In the genomic region with DNA sequence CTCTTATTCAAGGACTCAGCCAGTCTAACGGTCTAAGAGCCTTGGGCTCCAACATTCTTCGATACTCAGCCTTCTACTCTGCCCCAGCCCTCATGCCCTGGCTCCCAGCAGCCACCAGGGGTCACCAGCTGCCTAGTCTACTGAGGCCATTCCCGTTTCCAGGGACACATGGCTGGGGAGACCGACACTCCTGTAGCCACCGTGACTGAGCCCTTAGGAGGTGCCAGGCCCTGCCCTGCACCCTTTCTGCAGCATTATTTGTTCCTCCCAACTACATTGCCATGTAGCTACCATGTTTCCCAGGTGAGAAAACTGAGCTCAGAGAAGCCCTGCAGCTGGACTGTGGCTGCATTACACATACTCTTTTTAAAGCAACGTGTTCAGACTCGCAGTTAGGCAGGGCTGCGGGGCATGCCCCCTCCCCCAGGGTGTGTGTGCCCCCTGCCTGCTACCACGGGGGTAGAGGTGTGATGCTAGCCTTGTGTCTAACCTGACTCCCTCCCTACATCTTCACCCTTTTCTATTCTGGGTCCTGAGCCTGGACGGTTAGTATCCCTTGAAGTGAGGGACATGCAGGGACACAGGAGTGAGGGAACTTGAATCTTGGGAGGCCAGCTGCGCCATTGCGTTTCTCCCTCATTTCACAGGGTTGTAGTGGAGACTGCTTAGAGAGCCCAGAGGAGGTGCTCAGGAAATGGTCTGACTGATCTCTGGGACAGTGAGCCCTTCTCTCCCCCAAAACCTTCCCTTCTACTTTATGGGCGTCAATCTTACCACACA, we compare ENCODE assay signal across 8 cellular contexts. TPM values are rescaled to one million over a fixed set of nuclear protein-coding genes. Genes with fewer than 3 reads are reported as not detected.
DNase-seq lines count a peak whose midpoint lies in the region; ATAC-seq and TF ChIP-seq lines count a peak whose summit lies in the region.

No MANE protein-coding gene starts in this region.

- DNase-seq in HEK293T (ENCODE audit: extremely low spot score) (peak; percentile 69), NCI-H345 treated with DMSO at 0.1 percent for 48 hours (lab: John Stamatoyannopoulos, UW; ENCODE audit: unreplicated experiment) (peak; percentile 56), ecto neural progenitor cell (ENCODE audit: low spot score) (peak; percentile 88), lung microvascular endothelial cell (ENCODE audit: low read depth in 2 of 2) (peak; percentile 81 to 88)
- peak; percentile 85 for DNase-seq in activated CD4-positive, alpha-beta T cell treated with anti-CD3 and anti-CD28 coated beads, Interleukin-2, amount 10 ng/mL, durations not matched to agents 24 days and 14 days
- no peak for DNase-seq in stimulated activated naive B cell treated with anti-CD40 and anti-IgM and Interleukin-4, amounts not matched to agents 10 μg/mL and 1 μg/mL and 100 μg/mL, for 72 hours

- POLR2A ChIA-PET in HEK293T (lab: Yijun Ruan, JAX): no interaction called here

- intact Hi-C loops in activated CD4-positive, alpha-beta T cell treated with anti-CD3 and anti-CD28 coated beads, Interleukin-2, amount 10 ng/mL, durations not matched to agents 24 days and 14 days (cut with micrococcal nuclease): loop anchor here (1.0 to 2.0 kb wide), 2 partner anchors 347 to 411 kb away; no protein-coding TSS in a partner anchor

- no peak overlapping the region for H3K4me3 Mint-ChIP-seq in activated CD4-positive, alpha-beta T cell treated with anti-CD3 and anti-CD28 coated beads, Interleukin-2, amount 10 ng/mL, durations not matched to agents 24 days and 14 days
- H3K4me3 Mint-ChIP-seq in stimulated activated naive B cell treated with anti-CD40 and anti-IgM and Interleukin-4, amounts not matched to agents 10 μg/mL and 1 μg/mL and 100 μg/mL, for 72 hours: peak overlapping the region in 1 of 2 donors; percentile 55

- no peaks in the 10 kb centered on the region for H3K9me3 Mint-ChIP-seq in activated CD4-positive, alpha-beta T cell treated with anti-CD3 and anti-CD28 coated beads, Interleukin-2, amount 10 ng/mL, durations not matched to agents 24 days and 14 days
- no peaks in the 10 kb centered on the region for H3K9me3 Mint-ChIP-seq in stimulated activated naive B cell treated with anti-CD40 and anti-IgM and Interleukin-4, amounts not matched to agents 10 μg/mL and 1 μg/mL and 100 μg/mL, for 72 hours

- TF ChIP-seq CTCF in C4-2B (conservative IDR thresholded peaks at IDR 0.05): peak; percentile 97

- peaks cover 21% of the 10 kb centered on the region for H3K4me1 Mint-ChIP-seq in activated CD4-positive, alpha-beta T cell treated with anti-CD3 and anti-CD28 coated beads, Interleukin-2, amount 10 ng/mL, durations not matched to agents 24 days and 14 days
- peaks cover 36 to 53% of the 10 kb centered on the region in 2 donors for H3K4me1 Mint-ChIP-seq in stimulated activated naive B cell treated with anti-CD40 and anti-IgM and Interleukin-4, amounts not matched to agents 10 μg/mL and 1 μg/mL and 100 μg/mL, for 72 hours

- no peaks in the 10 kb centered on the region for H3K27me3 Mint-ChIP-seq in activated CD4-positive, alpha-beta T cell treated with anti-CD3 and anti-CD28 coated beads, Interleukin-2, amount 10 ng/mL, durations not matched to agents 24 days and 14 days
- no peaks in the 10 kb centered on the region for H3K27me3 Mint-ChIP-seq in stimulated activated naive B cell treated with anti-CD40 and anti-IgM and Interleukin-4, amounts not matched to agents 10 μg/mL and 1 μg/mL and 100 μg/mL, for 72 hours

- H3K27ac ChIP-seq in C4-2B: no peak overlapping the region

- CTCF ChIA-PET in HEK293T (lab: Yijun Ruan, JAX): interaction anchor here (0.6 to 2.4 kb wide), 3 partner anchors 35 to 347 kb away, joined by 3 to 15 read pairs (median 3); no protein-coding TSS in a partner anchor

- ATAC-seq in stimulated activated naive B cell treated with anti-CD40 and anti-IgM and Interleukin-4, amounts not matched to agents 10 μg/mL and 1 μg/mL and 100 μg/mL, for 72 hours (replicated peaks): peak; percentile 72 to 74
- no peak for ATAC-seq in GM21717 (IDR thresholded peaks at IDR 0.05; ENCODE audit: unreplicated experiment)

- H3K36me3 Mint-ChIP-seq in activated CD4-positive, alpha-beta T cell treated with anti-CD3 and anti-CD28 coated beads, Interleukin-2, amount 10 ng/mL, durations not matched to agents 24 days and 14 days (ENCODE audit: low read depth): peaks cover 32% of the 10 kb centered on the region
- H3K36me3 Mint-ChIP-seq in stimulated activated naive B cell treated with anti-CD40 and anti-IgM and Interleukin-4, amounts not matched to agents 10 μg/mL and 1 μg/mL and 100 μg/mL, for 72 hours: peaks cover 53 to 72% of the 10 kb centered on the region in 2 donors

- peak overlapping the region; percentile 37 for H3K27ac Mint-ChIP-seq in activated CD4-positive, alpha-beta T cell treated with anti-CD3 and anti-CD28 coated beads, Interleukin-2, amount 10 ng/mL, durations not matched to agents 24 days and 14 days
- peak overlapping the region; percentile 91 for H3K27ac Mint-ChIP-seq in stimulated activated naive B cell treated with anti-CD40 and anti-IgM and Interleukin-4, amounts not matched to agents 10 μg/mL and 1 μg/mL and 100 μg/mL, for 72 hours

TF ChIP-seq in HEK293T, 16 proteins besides CTCF, POLR2A, EP300 and RAD21:
- no peak for TF ChIP-seq BHLHE40 (IDR thresholded peaks at IDR 0.05; ENCODE audit: borderline replicate concordance)
- TF ChIP-seq TARDBP (IDR thresholded peaks at IDR 0.05): no peak
- no peak for TF ChIP-seq ELF4 (IDR thresholded peaks at IDR 0.05)
- no peak; the same call in 1 of the 2 replicates for TF ChIP-seq L3MBTL2 (conservative IDR thresholded peaks at IDR 0.05)
- no peak for TF ChIP-seq HDGF (IDR thresholded peaks at IDR 0.05; ENCODE audit: borderline replicate concordance)
- no peak for TF ChIP-seq ARNT (IDR thresholded peaks at IDR 0.05)

RNA-seq across cellular contexts. Expression of a gene that starts 17.5 kb away (rescaled TPM):
- 74.1 and 75.8 TPM in 2 replicates for total RNA-seq in activated CD4-positive, alpha-beta T cell treated with anti-CD3 and anti-CD28 coated beads, Interleukin-2, amount 10 ng/mL, durations not matched to agents 24 days and 14 days
- 3.5 and 5.2 TPM in 2 replicates for total RNA-seq in lung microvascular endothelial cell

RNA-seq across cellular contexts. Expression of a gene that starts 37.9 kb away (rescaled TPM):
- 16.3 and 17.2 TPM in 2 replicates for total RNA-seq in activated CD4-positive, alpha-beta T cell treated with anti-CD3 and anti-CD28 coated beads, Interleukin-2, amount 10 ng/mL, durations not matched to agents 24 days and 14 days
- total RNA-seq in lung microvascular endothelial cell: 47.5 and 90.5 TPM in 2 replicates

Comparison
In these comparisons a context has a peak if more than half of its experiments do, and no peak if none do; other contexts are left out.
1. RNA of a gene that starts 17.5 kb away (total RNA-seq): 74.1 to 75.8 TPM in activated CD4-positive, alpha-beta T cell treated with anti-CD3 and anti-CD28 coated beads, Interleukin-2, amount 10 ng/mL, durations not matched to agents 24 days and 14 days; 3.5 to 5.2 TPM in lung microvascular endothelial cell; every median in the first group is over 10 times any median in the second.